In the genomic region with DNA sequence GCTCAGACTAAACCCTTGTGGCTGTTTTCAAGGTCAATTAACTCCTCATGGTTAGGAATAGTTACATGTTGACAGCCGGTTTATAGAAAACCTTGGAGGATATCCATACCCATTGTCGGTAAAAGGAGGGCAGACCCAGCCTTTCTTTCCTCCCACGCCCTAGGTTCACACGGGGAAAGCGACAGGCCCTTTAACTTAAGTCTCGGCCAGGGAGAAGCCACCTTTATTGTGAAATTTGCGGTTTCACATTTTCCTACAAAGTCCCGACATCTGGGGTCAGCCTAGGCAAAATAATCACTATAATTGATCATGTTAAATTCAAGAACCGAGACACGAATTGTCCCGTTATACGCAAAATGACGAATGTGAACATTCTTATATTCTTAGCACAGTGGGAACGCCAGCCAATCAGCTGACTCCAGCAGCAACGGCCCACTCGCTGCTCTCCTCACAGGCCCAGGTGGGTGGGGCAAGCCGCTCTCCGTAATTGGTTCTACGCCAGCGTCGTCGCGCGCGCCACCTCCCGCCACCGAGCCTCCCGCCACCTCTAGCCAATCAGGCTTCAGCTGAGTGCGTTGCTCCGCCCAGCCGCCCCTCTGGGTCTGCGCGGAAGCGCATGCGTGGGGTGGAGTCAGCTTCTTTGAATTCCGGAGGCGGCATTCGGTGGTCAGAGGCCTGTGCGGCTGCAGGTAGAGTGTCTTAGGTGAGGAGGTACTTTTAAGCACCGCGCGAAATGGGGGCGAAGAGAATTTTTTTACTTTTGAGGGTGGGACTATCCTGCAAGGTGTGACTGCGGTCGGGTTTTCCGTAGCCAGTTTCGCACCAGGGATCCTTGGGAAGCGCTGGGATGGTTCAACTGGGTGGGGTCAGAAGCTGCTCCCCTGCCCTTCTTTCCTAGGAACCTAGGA, we compare ENCODE assay signal across 8 cellular contexts. TPM values are rescaled to one million over a fixed set of nuclear protein-coding genes. Genes with fewer than 3 reads are reported as not detected.
A peak's percentile ranks its signal among the peaks of the same experiment; 100 is the strongest.
DNase-seq lines count a peak whose midpoint lies in the region; ATAC-seq and TF ChIP-seq lines count a peak whose summit lies in the region.

A gene with protein sequence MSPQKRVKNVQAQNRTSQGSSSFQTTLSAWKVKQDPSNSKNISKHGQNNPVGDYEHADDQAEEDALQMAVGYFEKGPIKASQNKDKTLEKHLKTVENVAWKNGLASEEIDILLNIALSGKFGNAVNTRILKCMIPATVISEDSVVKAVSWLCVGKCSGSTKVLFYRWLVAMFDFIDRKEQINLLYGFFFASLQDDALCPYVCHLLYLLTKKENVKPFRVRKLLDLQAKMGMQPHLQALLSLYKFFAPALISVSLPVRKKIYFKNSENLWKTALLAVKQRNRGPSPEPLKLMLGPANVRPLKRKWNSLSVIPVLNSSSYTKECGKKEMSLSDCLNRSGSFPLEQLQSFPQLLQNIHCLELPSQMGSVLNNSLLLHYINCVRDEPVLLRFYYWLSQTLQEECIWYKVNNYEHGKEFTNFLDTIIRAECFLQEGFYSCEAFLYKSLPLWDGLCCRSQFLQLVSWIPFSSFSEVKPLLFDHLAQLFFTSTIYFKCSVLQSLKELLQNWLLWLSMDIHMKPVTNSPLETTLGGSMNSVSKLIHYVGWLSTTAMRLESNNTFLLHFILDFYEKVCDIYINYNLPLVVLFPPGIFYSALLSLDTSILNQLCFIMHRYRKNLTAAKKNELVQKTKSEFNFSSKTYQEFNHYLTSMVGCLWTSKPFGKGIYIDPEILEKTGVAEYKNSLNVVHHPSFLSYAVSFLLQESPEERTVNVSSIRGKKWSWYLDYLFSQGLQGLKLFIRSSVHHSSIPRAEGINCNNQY (plus strand): TSS at position 659 of the 908 bp plus-strand sequence. CDS start 2,867 bp downstream, outside the sequence.

- H3K9ac ChIP-seq in ES-I3 (ENCODE audit: low read depth, low read length) (peak within 1 kb of the TSS; percentile 90), H9 (ENCODE audit: extremely low read depth, insufficient read length, low read length) (peak within 1 kb of the TSS; percentile 93)

- H3K36me3 ChIP-seq in ES-I3 (ENCODE audit: insufficient read depth, low read length), result peaks cover 8% of the 10 kb centered on the region; the same call in 1 of the 2 replicates

- H3K4me1 ChIP-seq in ES-I3 (ENCODE audit: insufficient read depth, low read length) (no peaks in the 10 kb centered on the region), H9 (ENCODE audit: insufficient read depth, low read length) (no peaks in the 10 kb centered on the region; the same call in 1 of the 2 replicates)

- no peaks in the 10 kb centered on the region for H4K20me1 ChIP-seq in H9 (ENCODE audit: control insufficient read depth, insufficient read depth, insufficient read length)

- H3K4ac ChIP-seq in H9 (ENCODE audit: low read depth, low read length), result no peak within 1 kb of the TSS

- no peak within 1 kb of the TSS for H3K27ac ChIP-seq in H9 (ENCODE audit: insufficient read length, low read depth, low read length)

- H3K79me1 ChIP-seq in H9 (ENCODE audit: insufficient read depth, low read depth, low read length, poor library complexity, severe bottlenecking), result no peaks in the 10 kb centered on the region

- no peaks in the 10 kb centered on the region for H3K27me3 Mint-ChIP-seq in H9 (ENCODE audit: low read depth)
- no peaks in the 10 kb centered on the region for H3K27me3 Mint-ChIP-seq in naive thymus-derived CD8-positive, alpha-beta T cell
- H3K27me3 Mint-ChIP-seq in stimulated activated naive B cell treated with anti-CD40 and anti-IgM and Interleukin-4, amounts not matched to agents 10 μg/mL and 1 μg/mL and 100 μg/mL, for 72 hours, result no peaks in the 10 kb centered on the region

- no CpG with 5 or more reads among the region's 48 CpGs for WGBS in H9 (ENCODE audit: extremely low coverage, insufficient read length, low lambda C conversion rate)

- peak within 1 kb of the TSS; percentile 84 to 91 (median 85) for H3K27ac Mint-ChIP-seq in H9
- H3K27ac Mint-ChIP-seq in naive thymus-derived CD8-positive, alpha-beta T cell, result peak within 1 kb of the TSS; percentile 85 to 98 (median 96)
- peak within 1 kb of the TSS; percentile 43 for H3K27ac Mint-ChIP-seq in stimulated activated naive B cell treated with anti-CD40 and anti-IgM and Interleukin-4, amounts not matched to agents 10 μg/mL and 1 μg/mL and 100 μg/mL, for 72 hours

- H3K27me3 ChIP-seq in H9 (ENCODE audit: insufficient read depth, low read length), result no peaks in the 10 kb centered on the region

- POLR2A ChIA-PET in naive thymus-derived CD8-positive, alpha-beta T cell (lab: Charles Lee), result interaction anchor here (0.5 to 0.8 kb wide), 3 partner anchors 49 to 834 kb away, joined by 3 to 8 read pairs (median 6); partner anchors contain the start of gene ZMAT1

- H3K4me1 Mint-ChIP-seq in H9, result peaks cover 2 to 8% of the 10 kb centered on the region in 2 experiments; a peak in 3 of 4 replicates
- peaks cover 3 to 14% (median 10%) of the 10 kb centered on the region in 4 donors for H3K4me1 Mint-ChIP-seq in naive thymus-derived CD8-positive, alpha-beta T cell
- H3K4me1 Mint-ChIP-seq in stimulated activated naive B cell treated with anti-CD40 and anti-IgM and Interleukin-4, amounts not matched to agents 10 μg/mL and 1 μg/mL and 100 μg/mL, for 72 hours, result peaks cover 0 to 13% of the 10 kb centered on the region in 2 donors

- H2BK15ac ChIP-seq in H9 (ENCODE audit: low read depth, low read length), result no peak within 1 kb of the TSS

- no peak within 1 kb of the TSS for H2BK120ac ChIP-seq in H9 (ENCODE audit: low read depth, low read length, poor library complexity, severe bottlenecking)

- no peaks in the 10 kb centered on the region for H3K23me2 ChIP-seq in H9 (ENCODE audit: insufficient read length, low read depth, low read length, poor library complexity, severe bottlenecking)

- no peak within 1 kb of the TSS for H3K18ac ChIP-seq in H9 (ENCODE audit: insufficient read length, low read depth, low read length)

- peaks cover 59 to 66% of the 10 kb centered on the region in 2 experiments for H3K9me3 Mint-ChIP-seq in H9
- H3K9me3 Mint-ChIP-seq in naive thymus-derived CD8-positive, alpha-beta T cell, result no peaks in the 10 kb centered on the region
- H3K9me3 Mint-ChIP-seq in stimulated activated naive B cell treated with anti-CD40 and anti-IgM and Interleukin-4, amounts not matched to agents 10 μg/mL and 1 μg/mL and 100 μg/mL, for 72 hours, result no peaks in the 10 kb centered on the region

- H2AK5ac ChIP-seq in H9 (ENCODE audit: insufficient read length, low read length), result no peak within 1 kb of the TSS

- peak within 1 kb of the TSS; percentile 97 for H3K4me2 ChIP-seq in H9 (ENCODE audit: insufficient read depth, insufficient read length, low read length)

- no peak within 1 kb of the TSS for H3K56ac ChIP-seq in H9 (ENCODE audit: insufficient read length, low read depth, low read length)

- TF ChIP-seq CTCF in H9 (conservative IDR thresholded peaks at IDR 0.05), result no peak

- H4K8ac ChIP-seq in H9 (replicated peaks; ENCODE audit: insufficient read length, low read depth, low read length), result no peak within 1 kb of the TSS

- ATAC-seq in naive thymus-derived CD8-positive, alpha-beta T cell, result peak; percentile 99
- ATAC-seq in stimulated activated naive B cell treated with anti-CD40 and anti-IgM and Interleukin-4, amounts not matched to agents 10 μg/mL and 1 μg/mL and 100 μg/mL, for 72 hours (replicated peaks), result peak; percentile 99 to 100

- H2BK12ac ChIP-seq in H9 (ENCODE audit: insufficient read length, low read depth, low read length), result no peak within 1 kb of the TSS

- peak; percentile 74 for TF ChIP-seq POLR2A in Raji (IDR thresholded peaks at IDR 0.05; ENCODE audit: insufficient read depth, low read depth, low read length)

- H3K36me3 Mint-ChIP-seq in H9 (ENCODE audit: insufficient read depth in 1 of 3, low read depth in 3 of 3), result peaks cover 10 to 23% (median 20%) of the 10 kb centered on the region in 3 experiments
- no peaks in the 10 kb centered on the region for H3K36me3 Mint-ChIP-seq in naive thymus-derived CD8-positive, alpha-beta T cell
- peaks cover 0 to 3% of the 10 kb centered on the region in 2 donors for H3K36me3 Mint-ChIP-seq in stimulated activated naive B cell treated with anti-CD40 and anti-IgM and Interleukin-4, amounts not matched to agents 10 μg/mL and 1 μg/mL and 100 μg/mL, for 72 hours

- H3K9me3 ChIP-seq in ES-I3 (ENCODE audit: control insufficient read depth, insufficient read depth, low read length) (no peaks in the 10 kb centered on the region), H9 (ENCODE audit: control insufficient read depth, low read depth, low read length) (peaks cover 26% of the 10 kb centered on the region)

- no peak within 1 kb of the TSS for H3T11ph ChIP-seq in H9 (ENCODE audit: low read length)

- H2AFZ ChIP-seq in H9 (ENCODE audit: low read length), result no peak within 1 kb of the TSS

- no peak within 1 kb of the TSS for H3K23ac ChIP-seq in H9 (ENCODE audit: insufficient read length, low read depth, low read length)

- H2BK5ac ChIP-seq in H9 (ENCODE audit: insufficient read length, low read length), result no peak within 1 kb of the TSS

- H3K14ac ChIP-seq in H9 (ENCODE audit: insufficient read depth, low read length), result peak within 1 kb of the TSS; percentile 39; the same call in 1 of the 2 replicates

- DNase-seq in H9 (peak; percentile 96), M059J (ENCODE audit: low read depth) (peak; percentile 93), fibroblast of peridontal ligament (ENCODE audit: extremely low read depth) (peak; percentile 87)
- DNase-seq in activated T-helper 9 cell treated with anti-CD3 and anti-CD28 coated beads, Interleukin-2, amount 50 U/mL, for 16 hours (ENCODE audit: low read depth), result peak; percentile 86
- peak; percentile 80 to 96 (median 92) for DNase-seq in naive thymus-derived CD8-positive, alpha-beta T cell
- peak; percentile 92 for DNase-seq in stimulated activated naive B cell treated with anti-CD40 and anti-IgM and Interleukin-4, amounts not matched to agents 10 μg/mL and 1 μg/mL and 100 μg/mL, for 72 hours

- no peak within 1 kb of the TSS for H4K5ac ChIP-seq in H9 (ENCODE audit: insufficient read length, low read depth, low read length)

- no peak within 1 kb of the TSS for H2BK20ac ChIP-seq in H9 (ENCODE audit: low read depth, low read length, poor library complexity, severe bottlenecking)

- H3K79me2 ChIP-seq in H9 (ENCODE audit: insufficient read depth, low read length), result peaks cover 2% of the 10 kb centered on the region; the same call in 1 of the 2 replicates

- no peak within 1 kb of the TSS for H4K91ac ChIP-seq in H9 (ENCODE audit: insufficient read length, low read depth, low read length)

- H3K4me3 Mint-ChIP-seq in H9, result peak within 1 kb of the TSS; percentile 84 to 88
- H3K4me3 Mint-ChIP-seq in naive thymus-derived CD8-positive, alpha-beta T cell, result peak within 1 kb of the TSS; percentile 76 to 95 (median 90)
- H3K4me3 Mint-ChIP-seq in stimulated activated naive B cell treated with anti-CD40 and anti-IgM and Interleukin-4, amounts not matched to agents 10 μg/mL and 1 μg/mL and 100 μg/mL, for 72 hours, result peak within 1 kb of the TSS; percentile 87 to 90

RNA-seq across cellular contexts. Expression of the gene that starts here (rescaled TPM):
- total RNA-seq in H9 (2021), result 19.4 and 20.0 TPM in 2 replicates
- total RNA-seq in M059J (2014; rRNA removed; shearing (Covaris generic)), result 43.8 and 69.2 TPM in 2 replicates
- 1 to 10 TPM; 1.3 TPM for total RNA-seq in naive thymus-derived CD8-positive, alpha-beta T cell
- under 1 TPM in 2 of 3 donors, not detected in 1; 0.09 to 0.15 TPM for polyA plus RNA-seq in naive thymus-derived CD8-positive, alpha-beta T cell

Comparison
In these comparisons a context has a peak if more than half of its experiments do, and no peak if none do; other contexts are left out.
1. H3K27ac Mint-ChIP-seq: peak in every context shown above with its lines; median percentile 96 in naive thymus-derived CD8-positive, alpha-beta T cell; 85 in H9; 43 in stimulated activated naive B cell treated with anti-CD40 and anti-IgM and Interleukin-4, amounts not matched to agents 10 μg/mL and 1 μg/mL and 100 μg/mL, for 72 hours.